ENCODE assay signal across 1 cellular context in genomic region chr19:532578-533484, GRCh38.
A peak's percentile ranks its signal among the peaks of the same experiment; 100 is the strongest.
TF ChIP-seq lines count a peak whose summit lies in the region.

No MANE protein-coding gene starts in this region.

TF ChIP-seq in HepG2, 621 proteins besides CTCF, POLR2A, EP300 and RAD21 (continues in another document):
- TF ChIP-seq POGK (CRISPR knock-in tag; conservative IDR thresholded peaks at IDR 0.05), result no peak; the same call in 1 of the 2 replicates
- no peak for TF ChIP-seq ZBTB10 (CRISPR knock-in tag; IDR thresholded peaks at IDR 0.05; ENCODE audit: borderline replicate concordance)
- TF ChIP-seq ZNF335 (CRISPR knock-in tag; IDR thresholded peaks at IDR 0.05), result no peak
- TF ChIP-seq PHF20 (CRISPR knock-in tag; IDR thresholded peaks at IDR 0.05), result no peak
- TF ChIP-seq SCMH1 (CRISPR knock-in tag; IDR thresholded peaks at IDR 0.05; ENCODE audit: borderline replicate concordance), result no peak
- TF ChIP-seq KDM3A (CRISPR knock-in tag; IDR thresholded peaks at IDR 0.05; ENCODE audit: low read depth), result no peak
- no peak for TF ChIP-seq HMGXB3 (CRISPR knock-in tag; IDR thresholded peaks at IDR 0.05; ENCODE audit: borderline replicate concordance)
- TF ChIP-seq THAP9 (CRISPR knock-in tag; IDR thresholded peaks at IDR 0.05; ENCODE audit: borderline replicate concordance), result no peak
- no peak for TF ChIP-seq MATR3 (CRISPR knock-in tag; IDR thresholded peaks at IDR 0.05)
- peak; percentile 47; the same call in 1 of the 2 replicates for TF ChIP-seq SMC3 (IDR thresholded peaks at IDR 0.05; ENCODE audit: low read length)
- TF ChIP-seq MTA1 (CRISPR knock-in tag; IDR thresholded peaks at IDR 0.05; ENCODE audit: borderline replicate concordance), result no peak
- TF ChIP-seq POLR2AphosphoS5 (IDR thresholded peaks at IDR 0.05; ENCODE audit: low read depth, low read length), result no peak
- no peak for TF ChIP-seq MED13 (CRISPR knock-in tag; IDR thresholded peaks at IDR 0.05)
- no peak for TF ChIP-seq ZNF205 (CRISPR knock-in tag; IDR thresholded peaks at IDR 0.05)
- no peak for TF ChIP-seq ZNF616 (CRISPR knock-in tag; IDR thresholded peaks at IDR 0.05; ENCODE audit: low read depth)
- TF ChIP-seq HNRNPUL1 (IDR thresholded peaks at IDR 0.05; ENCODE audit: low read depth, low read length), result no peak
- no peak for TF ChIP-seq HNRNPH1 (optimal IDR thresholded peaks at IDR 0.05; ENCODE audit: low read depth, low read length)
- no peak for TF ChIP-seq ZBTB14 (CRISPR knock-in tag; IDR thresholded peaks at IDR 0.05)
- no peak for TF ChIP-seq ZNF557 (CRISPR knock-in tag; IDR thresholded peaks at IDR 0.05)
- TF ChIP-seq HMG20B (CRISPR knock-in tag; conservative IDR thresholded peaks at IDR 0.05), result no peak
- TF ChIP-seq ZNF800 (CRISPR knock-in tag; IDR thresholded peaks at IDR 0.05), result no peak; the same call in 1 of the 2 replicates
- no peak for TF ChIP-seq SMYD3 (CRISPR knock-in tag; IDR thresholded peaks at IDR 0.05)
- TF ChIP-seq DDIT3 (CRISPR knock-in tag; IDR thresholded peaks at IDR 0.05), result no peak
- peak; percentile 24; the same call in 1 of the 2 replicates for TF ChIP-seq HOXA5 (CRISPR knock-in tag; IDR thresholded peaks at IDR 0.05)
- TF ChIP-seq AGO1 (IDR thresholded peaks at IDR 0.05; ENCODE audit: low read depth, low read length, poor library complexity, severe bottlenecking), result no peak
- TF ChIP-seq PTBP1 (IDR thresholded peaks at IDR 0.05; ENCODE audit: low read depth, low read length, poor library complexity, severe bottlenecking), result no peak
- peak; percentile 19 to 48; a peak in 1 of 4 replicates for TF ChIP-seq NR2F1 (CRISPR knock-in tag; IDR thresholded peaks at IDR 0.05)
- 0 out of 2 replicates have a peak, but pooled peaks have one; percentile 35 for TF ChIP-seq MXD1 (CRISPR knock-in tag; IDR thresholded peaks at IDR 0.05)
- TF ChIP-seq FOXK2 (IDR thresholded peaks at IDR 0.05), result no peak
- no peak for TF ChIP-seq ESRRA (CRISPR knock-in tag; IDR thresholded peaks at IDR 0.05; ENCODE audit: low read depth)
- no peak for TF ChIP-seq EHMT2 (IDR thresholded peaks at IDR 0.05; ENCODE audit: borderline replicate concordance, low read depth, low read length)
- peak; percentile 70 for TF ChIP-seq CREM (IDR thresholded peaks at IDR 0.05)
- TF ChIP-seq CREM (CRISPR knock-in tag; IDR thresholded peaks at IDR 0.05), result no peak
- TF ChIP-seq ZNF318 (CRISPR knock-in tag; IDR thresholded peaks at IDR 0.05), result no peak
